20 cellular contexts compared by ENCODE assay signal in the genomic region with DNA sequence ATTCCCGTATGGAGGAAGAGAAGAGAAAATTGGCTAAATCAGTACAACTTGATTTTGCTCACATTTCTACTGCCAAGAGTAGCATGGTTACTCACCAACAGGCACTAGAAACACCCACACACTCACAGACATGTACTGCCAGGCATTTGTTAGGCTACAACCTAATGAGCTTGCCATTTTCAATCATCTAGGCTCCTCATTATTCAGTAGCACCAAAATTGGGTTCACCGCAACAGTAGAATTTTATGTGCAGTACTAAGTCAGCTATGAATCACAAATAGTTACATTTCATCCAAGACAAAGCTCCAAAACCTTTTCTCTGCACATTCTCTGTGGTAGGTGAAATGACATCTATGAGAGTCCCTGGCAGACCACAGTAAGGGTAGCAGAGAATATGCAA. TPM values are rescaled to one million over a fixed set of nuclear protein-coding genes. Genes with fewer than 3 reads are reported as not detected.
DNase-seq lines count a peak whose midpoint lies in the region; ATAC-seq and TF ChIP-seq lines count a peak whose summit lies in the region.
"Had no signal": no experiment of that assay in that cellular context is flagged by ENCODE, and none has a peak within 500 bp of the region (broad histone marks: within the 10 kb centered on the region; RNA-seq: fewer than 3 reads in every experiment).

No MANE protein-coding gene starts in this region.

- peak overlapping the region; percentile 4 for H3K27ac Mint-ChIP-seq in activated T-cell treated with anti-CD3 and anti-CD28 coated beads, Interleukin-2, amount 50 U/mL, for 24 hours
- H3K27ac Mint-ChIP-seq in CD8-positive, alpha-beta T cell, result no peak overlapping the region
- H3K27ac Mint-ChIP-seq: activated B cell treated with CpG ODN at 0.5 μM for 24 hours; effector memory CD8-positive, alpha-beta T cell; natural killer cell treated with Interleukin-12 subunit alpha and Interleukin-12 subunit beta and Interleukin-15 and Interleukin-18, amount 100 ng/mL, for 72 hours had no signal

- CTCF ChIA-PET in CD8-positive, alpha-beta T cell (lab: Charles Lee), result no interaction called here

- H3K27me3 ChIP-seq in CD8-positive, alpha-beta T cell (ENCODE audit: insufficient read depth, low read length), result no peaks in the 10 kb centered on the region
- H3K27me3 ChIP-seq: body of pancreas, heart right ventricle, left lung had no signal

- H3K9me3 ChIP-seq in CD8-positive, alpha-beta T cell (ENCODE audit: low read length), result no peaks in the 10 kb centered on the region
- H3K9me3 ChIP-seq: A549, body of pancreas, heart right ventricle, left lung, thoracic aorta had no signal

- no peaks in the 10 kb centered on the region for H3K36me3 ChIP-seq in CD8-positive, alpha-beta T cell (ENCODE audit: insufficient read depth, low read length)
- H3K36me3 ChIP-seq: left lung, thoracic aorta had no signal

- no peak for DNase-seq in activated T-cell treated with anti-CD3 and anti-CD28 coated beads, Interleukin-2, amount 50 U/mL, for 24 hours
- DNase-seq in activated T-cell treated with anti-CD3 and anti-CD28 coated beads for 4 hours, result no peak
- DNase-seq in astrocyte of the hippocampus (ENCODE audit: low read depth, low spot score), result peak; percentile 87
- peak; percentile 41 for DNase-seq in iris pigment epithelial cell (ENCODE audit: low read depth)
- peak; percentile 56 for DNase-seq in superior temporal gyrus (ENCODE audit: extremely low spot score)
- DNase-seq in CD8-positive, alpha-beta T cell, result no peak
- no peak for DNase-seq in midbrain (lab: John Stamatoyannopoulos, UW)
- DNase-seq: activated B cell treated with CpG ODN at 0.5 μM for 24 hours; body of pancreas; effector memory CD8-positive, alpha-beta T cell; heart right ventricle; left lung; MM.1S; NK-92 treated with Interleukin-12 subunit alpha and Interleukin-12 subunit beta, amount 100 ng/mL, for 24 hours had no signal

- no peak overlapping the region for H3K27ac ChIP-seq in CD8-positive, alpha-beta T cell (ENCODE audit: low read depth, low read length)
- H3K27ac ChIP-seq: A549, body of pancreas, heart right ventricle, left lung, skin epidermis, thoracic aorta had no signal

- POLR2A ChIA-PET in CD8-positive, alpha-beta T cell (lab: Charles Lee), result no interaction called here

- no peaks in the 10 kb centered on the region for H3K4me1 ChIP-seq in CD8-positive, alpha-beta T cell (ENCODE audit: insufficient read depth, low read length)

- intact Hi-C loops in CD8-positive, alpha-beta T cell (cut with DNase I, micrococcal nuclease), result no loop called here

- no peak for ATAC-seq in CD8-positive, alpha-beta T cell
- no peak for ATAC-seq in HG03457 (IDR thresholded peaks at IDR 0.05; ENCODE audit: unreplicated experiment)
- ATAC-seq: A549; body of pancreas; effector memory CD8-positive, alpha-beta T cell; HCT116; heart right ventricle; left lung; natural killer cell treated with Interleukin-12 subunit alpha and Interleukin-12 subunit beta and Interleukin-15 and Interleukin-18, amount 100 ng/mL, for 72 hours had no signal

- no peaks in the 10 kb centered on the region for H3K27me3 Mint-ChIP-seq in activated T-cell treated with anti-CD3 and anti-CD28 coated beads, Interleukin-2, amount 50 U/mL, for 24 hours
- H3K27me3 Mint-ChIP-seq in CD8-positive, alpha-beta T cell (ENCODE audit: low read depth), result no peaks in the 10 kb centered on the region
- H3K27me3 Mint-ChIP-seq: activated B cell treated with CpG ODN at 0.5 μM for 24 hours; effector memory CD8-positive, alpha-beta T cell had no signal

- H3K9me3 Mint-ChIP-seq in activated T-cell treated with anti-CD3 and anti-CD28 coated beads, Interleukin-2, amount 50 U/mL, for 24 hours, result no peaks in the 10 kb centered on the region
- H3K9me3 Mint-ChIP-seq in CD8-positive, alpha-beta T cell, result no peaks in the 10 kb centered on the region
- H3K9me3 Mint-ChIP-seq: activated B cell treated with CpG ODN at 0.5 μM for 24 hours; effector memory CD8-positive, alpha-beta T cell; natural killer cell treated with Interleukin-12 subunit alpha and Interleukin-12 subunit beta and Interleukin-15 and Interleukin-18, amount 100 ng/mL, for 72 hours had no signal

- H3K4me3 Mint-ChIP-seq in activated T-cell treated with anti-CD3 and anti-CD28 coated beads, Interleukin-2, amount 50 U/mL, for 24 hours, result no peak overlapping the region
- no peak overlapping the region for H3K4me3 Mint-ChIP-seq in CD8-positive, alpha-beta T cell
- H3K4me3 Mint-ChIP-seq: activated B cell treated with CpG ODN at 0.5 μM for 24 hours; effector memory CD8-positive, alpha-beta T cell; natural killer cell treated with Interleukin-12 subunit alpha and Interleukin-12 subunit beta and Interleukin-15 and Interleukin-18, amount 100 ng/mL, for 72 hours had no signal

- H3K4me3 ChIP-seq in CD8-positive, alpha-beta T cell (ENCODE audit: low read depth, low read length), result no peak overlapping the region
- H3K4me3 ChIP-seq: A549, body of pancreas, heart right ventricle, left lung, skin epidermis, thoracic aorta had no signal

- peaks cover 8% of the 10 kb centered on the region for H3K4me1 Mint-ChIP-seq in activated T-cell treated with anti-CD3 and anti-CD28 coated beads, Interleukin-2, amount 50 U/mL, for 24 hours (ENCODE audit: low read depth)
- H3K4me1 Mint-ChIP-seq in CD8-positive, alpha-beta T cell (ENCODE audit: low read depth), result peaks cover under 1% of the 10 kb centered on the region

- no peak for TF ChIP-seq CTCF in CD8-positive, alpha-beta T cell (IDR thresholded peaks at IDR 0.05)

- no peaks in the 10 kb centered on the region for H3K36me3 Mint-ChIP-seq in activated T-cell treated with anti-CD3 and anti-CD28 coated beads, Interleukin-2, amount 50 U/mL, for 24 hours (ENCODE audit: low read depth)
- peaks cover 3% of the 10 kb centered on the region for H3K36me3 Mint-ChIP-seq in CD8-positive, alpha-beta T cell
- H3K36me3 Mint-ChIP-seq: natural killer cell treated with Interleukin-12 subunit alpha and Interleukin-12 subunit beta and Interleukin-15 and Interleukin-18, amount 100 ng/mL, for 72 hours had no signal

RNA-seq across cellular contexts. Expression of gene THUMPD3, which starts 15.0 kb away (rescaled TPM):
- total RNA-seq in CD8-positive, alpha-beta T cell, result 10 to 100 TPM; 84.1 to 84.3 TPM

RNA-seq across cellular contexts. Expression of gene SETD5, which starts 49.5 kb away (rescaled TPM):
- total RNA-seq in CD8-positive, alpha-beta T cell, result 10 to 100 TPM; 56.7 to 58.9 TPM

Comparison
In these comparisons a context has a peak if more than half of its experiments do, and no peak if none do; other contexts are left out.
1. DNase-seq: peak in astrocyte of the hippocampus (single experiment), iris pigment epithelial cell (single experiment) and superior temporal gyrus (single experiment); none in activated T-cell treated with anti-CD3 and anti-CD28 coated beads, Interleukin-2, amount 50 U/mL, for 24 hours (single experiment), activated T-cell treated with anti-CD3 and anti-CD28 coated beads for 4 hours (single experiment), CD8-positive, alpha-beta T cell (0 of 7) and midbrain (single experiment).